Comparison of ENCODE assay signal across 22 cellular contexts in the genomic region with DNA sequence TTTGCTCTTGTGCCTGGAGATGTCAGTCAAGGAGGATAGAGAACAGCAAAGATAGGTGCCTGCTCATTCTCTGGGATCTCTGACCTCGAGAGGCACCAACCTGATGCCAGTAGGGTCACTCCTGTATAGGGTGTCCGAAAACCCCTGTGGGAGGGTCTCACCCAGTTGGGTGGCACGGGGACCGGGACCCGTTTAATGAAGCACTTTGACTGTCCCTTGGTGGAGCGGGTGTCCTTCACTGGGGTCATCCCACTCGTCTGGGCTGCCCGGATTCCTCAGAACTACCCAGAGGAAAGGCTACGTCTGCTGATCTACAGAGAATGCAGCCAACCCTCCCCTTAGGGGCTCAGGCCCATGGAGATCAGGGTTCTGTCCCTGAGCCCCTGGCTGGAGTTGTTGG.
"Had no signal": no experiment of that assay in that cellular context is flagged by ENCODE, and none has a peak within 500 bp of the region (broad histone marks: within the 10 kb centered on the region; RNA-seq: fewer than 3 reads in every experiment).

No MANE protein-coding gene starts in this region.

- DNase-seq: activated B cell treated with CpG ODN at 0.5 μM for 24 hours; activated CD4-positive, alpha-beta memory T cell treated with anti-CD3 and anti-CD28 coated beads, Interleukin-2, amount 10 ng/mL, durations not matched to agents 7 days and 5 days; activated CD4-positive, alpha-beta T cell treated with anti-CD3 and anti-CD28 coated beads for 1 hour; activated CD4-positive, alpha-beta T cell treated with anti-CD3 and anti-CD28 coated beads, Interleukin-2, amount 10 ng/mL, durations not matched to agents 24 days and 14 days; activated gamma-delta T cell treated with Interleukin-2 at 50 U/mL for 16 hours; activated naive CD4-positive, alpha-beta T cell treated with anti-CD3 and anti-CD28 coated beads, Interleukin-2, amount 10 ng/mL, durations not matched to agents 7 days and 5 days; activated naive CD8-positive, alpha-beta T cell treated with anti-CD3 and anti-CD28 coated beads for 36 hours; activated T-cell treated with anti-CD3 and anti-CD28 coated beads for 4 hours; activated T-cell treated with anti-CD3 and anti-CD28 coated beads, Interleukin-2, amount 50 U/mL, for 72 hours; brain microvascular endothelial cell; KG1; NCI-H1048; NCI-H1930; NCI-H2227 treated with DMSO at 0.1 percent for 48 hours; NCI-H446 treated with DMSO at 0.1 percent for 48 hours; NCI-H526; NCI-H774; SIG-M5; T-helper 17 cell; T-helper 9 cell had no signal

- H3K4me3 Mint-ChIP-seq: activated B cell treated with CpG ODN at 0.5 μM for 24 hours; activated CD4-positive, alpha-beta memory T cell treated with anti-CD3 and anti-CD28 coated beads, Interleukin-2, amount 10 ng/mL, durations not matched to agents 7 days and 5 days; activated CD4-positive, alpha-beta T cell treated with anti-CD3 and anti-CD28 coated beads, Interleukin-2, amount 10 ng/mL, durations not matched to agents 24 days and 14 days; activated naive CD4-positive, alpha-beta T cell treated with anti-CD3 and anti-CD28 coated beads, Interleukin-2, amount 10 ng/mL, durations not matched to agents 7 days and 5 days; activated naive CD8-positive, alpha-beta T cell treated with anti-CD3 and anti-CD28 coated beads for 36 hours; activated T-cell treated with anti-CD3 and anti-CD28 coated beads, Interleukin-2, amount 50 U/mL, for 72 hours; T-helper 17 cell had no signal

- H3K36me3 ChIP-seq: brain microvascular endothelial cell, cardiac muscle cell had no signal

- H3K36me3 Mint-ChIP-seq: activated naive CD4-positive, alpha-beta T cell treated with anti-CD3 and anti-CD28 coated beads, Interleukin-2, amount 10 ng/mL, durations not matched to agents 7 days and 5 days; activated naive CD8-positive, alpha-beta T cell treated with anti-CD3 and anti-CD28 coated beads for 36 hours had no signal

- H3K4me3 ChIP-seq: cardiac muscle cell had no signal

- ATAC-seq: activated T-cell treated with anti-CD3 and anti-CD28 coated beads, Interleukin-2, amount 50 U/mL, for 72 hours; T-helper 17 cell had no signal

- H3K27me3 Mint-ChIP-seq: activated B cell treated with CpG ODN at 0.5 μM for 24 hours; activated CD4-positive, alpha-beta T cell treated with anti-CD3 and anti-CD28 coated beads, Interleukin-2, amount 10 ng/mL, durations not matched to agents 24 days and 14 days; activated naive CD4-positive, alpha-beta T cell treated with anti-CD3 and anti-CD28 coated beads, Interleukin-2, amount 10 ng/mL, durations not matched to agents 7 days and 5 days; T-helper 17 cell had no signal

- H3K9me3 Mint-ChIP-seq: activated CD4-positive, alpha-beta memory T cell treated with anti-CD3 and anti-CD28 coated beads, Interleukin-2, amount 10 ng/mL, durations not matched to agents 7 days and 5 days had no signal

- H3K27me3 ChIP-seq: brain microvascular endothelial cell, cardiac muscle cell had no signal

- H3K27ac ChIP-seq: brain microvascular endothelial cell, cardiac muscle cell had no signal

- H3K27ac Mint-ChIP-seq: activated B cell treated with CpG ODN at 0.5 μM for 24 hours; activated CD4-positive, alpha-beta memory T cell treated with anti-CD3 and anti-CD28 coated beads, Interleukin-2, amount 10 ng/mL, durations not matched to agents 7 days and 5 days; activated CD4-positive, alpha-beta T cell treated with anti-CD3 and anti-CD28 coated beads, Interleukin-2, amount 10 ng/mL, durations not matched to agents 24 days and 14 days; activated naive CD4-positive, alpha-beta T cell treated with anti-CD3 and anti-CD28 coated beads, Interleukin-2, amount 10 ng/mL, durations not matched to agents 7 days and 5 days; activated naive CD8-positive, alpha-beta T cell treated with anti-CD3 and anti-CD28 coated beads for 36 hours; activated T-cell treated with anti-CD3 and anti-CD28 coated beads, Interleukin-2, amount 50 U/mL, for 72 hours; activated T-helper 2 cell treated with anti-CD3 and anti-CD28 coated beads, Interferon-gamma antibody, Interleukin-2, Interleukin-4, amounts not matched to agents 10 μg/mL and 5 μg/mL and 100 μg/mL, durations not matched to agents 14 hours and 24 hours and 36 hours; T-helper 17 cell had no signal

- H3K4me1 Mint-ChIP-seq: activated B cell treated with CpG ODN at 0.5 μM for 24 hours; activated CD4-positive, alpha-beta memory T cell treated with anti-CD3 and anti-CD28 coated beads, Interleukin-2, amount 10 ng/mL, durations not matched to agents 7 days and 5 days; activated CD4-positive, alpha-beta T cell treated with anti-CD3 and anti-CD28 coated beads, Interleukin-2, amount 10 ng/mL, durations not matched to agents 24 days and 14 days; activated naive CD4-positive, alpha-beta T cell treated with anti-CD3 and anti-CD28 coated beads, Interleukin-2, amount 10 ng/mL, durations not matched to agents 7 days and 5 days; activated naive CD8-positive, alpha-beta T cell treated with anti-CD3 and anti-CD28 coated beads for 36 hours; T-helper 17 cell had no signal
